In genomic region chr10:44960482-44961230, GRCh38 we compare ENCODE assay signal across 1 cellular context.
TF ChIP-seq lines count a peak whose summit lies in the region.

No MANE protein-coding gene starts in this region.

TF ChIP-seq in HepG2, 621 proteins besides CTCF, POLR2A, EP300 and RAD21 (continued from another document and continues in another):
- TF ChIP-seq ZNF646 (CRISPR knock-in tag; IDR thresholded peaks at IDR 0.05) (no peak), ZNF431 (CRISPR knock-in tag; IDR thresholded peaks at IDR 0.05; ENCODE audit: borderline replicate concordance, low read depth) (no peak), HOXA5 (CRISPR knock-in tag; IDR thresholded peaks at IDR 0.05) (0 out of 2 replicates have a peak, but pooled peaks have one; percentile 58), ZNF567 (CRISPR knock-in tag; IDR thresholded peaks at IDR 0.05; ENCODE audit: borderline replicate concordance) (no peak), ZNF557 (CRISPR knock-in tag; IDR thresholded peaks at IDR 0.05) (no peak), RARA (CRISPR knock-in tag; IDR thresholded peaks at IDR 0.05) (no peak), PBX2 (CRISPR knock-in tag; IDR thresholded peaks at IDR 0.05) (0 out of 2 replicates have a peak, but pooled peaks have one; percentile 46), ZNF800 (CRISPR knock-in tag; IDR thresholded peaks at IDR 0.05) (0 out of 2 replicates have a peak, but pooled peaks have one; percentile 36), HCFC1 (IDR thresholded peaks at IDR 0.05; ENCODE audit: low read depth, low read length) (no peak), SALL1 (CRISPR knock-in tag; IDR thresholded peaks at IDR 0.05) (peak; percentile 37; the same call in 1 of the 2 replicates), HNF4A (CRISPR knock-in tag; IDR thresholded peaks at IDR 0.05) (peak; percentile 41; the same call in 1 of the 2 replicates), MEIS2 (CRISPR knock-in tag; IDR thresholded peaks at IDR 0.05) (0 out of 2 replicates have a peak, but pooled peaks have one; percentile 35), ZSCAN25 (CRISPR knock-in tag; IDR thresholded peaks at IDR 0.05) (no peak), MYPOP (CRISPR knock-in tag; IDR thresholded peaks at IDR 0.05) (no peak), SOX5 (CRISPR knock-in tag; IDR thresholded peaks at IDR 0.05; ENCODE audit: borderline replicate concordance) (peak; percentile 12; the same call in 1 of the 2 replicates), SMC3 (IDR thresholded peaks at IDR 0.05; ENCODE audit: low read length) (no peak), ZFY (CRISPR knock-in tag; IDR thresholded peaks at IDR 0.05) (peak; percentile 11; the same call in 1 of the 2 replicates), HMGA1 (CRISPR knock-in tag; conservative IDR thresholded peaks at IDR 0.05) (no peak), MXD3 (CRISPR knock-in tag; IDR thresholded peaks at IDR 0.05) (no peak), ZNF780A (CRISPR knock-in tag; IDR thresholded peaks at IDR 0.05) (no peak), ATM (IDR thresholded peaks at IDR 0.05; ENCODE audit: borderline replicate concordance) (no peak), FOXJ3 (CRISPR knock-in tag; IDR thresholded peaks at IDR 0.05; ENCODE audit: borderline replicate concordance) (0 out of 2 replicates have a peak, but pooled peaks have one; percentile 24), ZNF543 (CRISPR knock-in tag; IDR thresholded peaks at IDR 0.05) (no peak), KLF12 (CRISPR knock-in tag; IDR thresholded peaks at IDR 0.05; ENCODE audit: borderline replicate concordance) (0 out of 2 replicates have a peak, but pooled peaks have one; percentile 37), RFXAP (CRISPR knock-in tag; IDR thresholded peaks at IDR 0.05; ENCODE audit: borderline replicate concordance) (0 out of 2 replicates have a peak, but pooled peaks have one; percentile 29), ARID3A (IDR thresholded peaks at IDR 0.05; ENCODE audit: low read depth, low read length) (no peak), KAT7 (CRISPR knock-in tag; IDR thresholded peaks at IDR 0.05; ENCODE audit: borderline replicate concordance) (no peak), TFE3 (CRISPR knock-in tag; IDR thresholded peaks at IDR 0.05) (no peak), EEA1 (CRISPR knock-in tag; IDR thresholded peaks at IDR 0.05; ENCODE audit: borderline replicate concordance) (no peak), DDIT3 (CRISPR knock-in tag; IDR thresholded peaks at IDR 0.05) (no peak), MTA3 (CRISPR knock-in tag; IDR thresholded peaks at IDR 0.05) (no peak), SMARCC2 (IDR thresholded peaks at IDR 0.05) (no peak), IRX3 (CRISPR knock-in tag; IDR thresholded peaks at IDR 0.05; ENCODE audit: borderline replicate concordance, low read depth) (no peak), DPF2 (CRISPR knock-in tag; IDR thresholded peaks at IDR 0.05; ENCODE audit: borderline replicate concordance, low read depth) (no peak), FUBP1 (CRISPR knock-in tag; IDR thresholded peaks at IDR 0.05; ENCODE audit: borderline replicate concordance) (no peak), ZC3H13 (CRISPR knock-in tag; IDR thresholded peaks at IDR 0.05) (no peak), DMAP1 (CRISPR knock-in tag; IDR thresholded peaks at IDR 0.05) (no peak), U2AF2 (IDR thresholded peaks at IDR 0.05; ENCODE audit: low read depth, low read length) (no peak), ZNF263 (CRISPR knock-in tag; IDR thresholded peaks at IDR 0.05) (0 out of 2 replicates have a peak, but pooled peaks have one; percentile 15), ZBTB25 (CRISPR knock-in tag; IDR thresholded peaks at IDR 0.05) (no peak), ZNF101 (CRISPR knock-in tag; IDR thresholded peaks at IDR 0.05; ENCODE audit: borderline replicate concordance, low read depth) (no peak), ZNF501 (CRISPR knock-in tag; IDR thresholded peaks at IDR 0.05) (0 out of 2 replicates have a peak, but pooled peaks have one; percentile 17), FOXO4 (CRISPR knock-in tag; conservative IDR thresholded peaks at IDR 0.05) (no peak)
